8 cellular contexts compared by ENCODE assay signal in genomic region chr1:16367258-16367967, GRCh38. TPM values are rescaled to one million over a fixed set of nuclear protein-coding genes. Genes with fewer than 3 reads are reported as not detected.
DNase-seq lines count a peak whose midpoint lies in the region; ATAC-seq, FAIRE-seq and TF ChIP-seq lines count a peak whose summit lies in the region.

No MANE protein-coding gene starts in this region.

- WGBS in suprapubic skin = 0% methylated on average over 29 of the region's 47 CpGs

- H3K9ac ChIP-seq in HUES48 (ENCODE audit: low read depth, low read length) = peak overlapping the region; percentile 92

- TF ChIP-seq EP300 in suprapubic skin (IDR thresholded peaks at IDR 0.05) = no peak

- no peak for FAIRE-seq in frontal cortex (lab: Jason Lieb, UNC)

- no peaks in the 10 kb centered on the region for H3K9me3 ChIP-seq in HUES48 (ENCODE audit: control insufficient read depth, insufficient read depth, low read length)
- no peaks in the 10 kb centered on the region for H3K9me3 ChIP-seq in suprapubic skin

- peak; percentile 43 for ATAC-seq in GM21367 (IDR thresholded peaks at IDR 0.05; ENCODE audit: unreplicated experiment)

- H3K4me1 ChIP-seq in HUES48 (ENCODE audit: control insufficient read depth, insufficient read depth, low read length) (peaks cover 14% of the 10 kb centered on the region; the same call in 1 of the 2 replicates), suprapubic skin (peaks cover 46% of the 10 kb centered on the region)

- peak overlapping the region; percentile 86 for H3K4me3 ChIP-seq in HUES48 (ENCODE audit: low read depth, low read length)
- peak overlapping the region; percentile 91 for H3K4me3 ChIP-seq in suprapubic skin

- no peak for TF ChIP-seq CTCF in suprapubic skin (IDR thresholded peaks at IDR 0.05)

- H3K27ac ChIP-seq in HUES48 (ENCODE audit: low read depth, low read length) (peak overlapping the region; percentile 96), suprapubic skin (peak overlapping the region; percentile 99)

- DNase-seq in DMS114 treated with DMSO at 0.1 percent for 48 hours (lab: John Stamatoyannopoulos, UW; ENCODE audit: unreplicated experiment) = peak; percentile 83
- peak; percentile 89 for DNase-seq in RPMI8226
- peak; percentile 80 for DNase-seq in activated gamma-delta T cell treated with anti-CD3 and anti-CD28 coated beads, Interleukin-2, amount 50 U/mL, for 16 hours (ENCODE audit: low read depth)
- DNase-seq in frontal cortex (ENCODE audit: low spot score in 2 of 2) = peak; percentile 80 to 84
- DNase-seq in nucleus accumbens (lab: John Stamatoyannopoulos, UW) = peak in 49 of 56 donors; percentile 64 to 97 (median 90)
- peak; percentile 88 to 93 for DNase-seq in suprapubic skin (ENCODE audit: low spot score in 2 of 2)

- no peaks in the 10 kb centered on the region for H3K27me3 ChIP-seq in HUES48 (ENCODE audit: control insufficient read depth, insufficient read depth, low read length)
- H3K27me3 ChIP-seq in suprapubic skin = no peaks in the 10 kb centered on the region

- H3K36me3 ChIP-seq in HUES48 (ENCODE audit: control insufficient read depth, insufficient read depth, low read length) (no peaks in the 10 kb centered on the region), suprapubic skin (no peaks in the 10 kb centered on the region)

- TF ChIP-seq POLR2A in suprapubic skin (IDR thresholded peaks at IDR 0.05) = peak; percentile 19 to 88

RNA-seq across cellular contexts. Expression of gene SZRD1, which starts 0.4 kb away (rescaled TPM):
- 4.1 TPM for total RNA-seq in frontal cortex
- 10 to 100 TPM; 48.0 to 59.5 (median 58.0) TPM for total RNA-seq in suprapubic skin

RNA-seq across cellular contexts. Expression of gene FBXO42, which starts 15.1 kb away (rescaled TPM):
- total RNA-seq in frontal cortex (28.5 TPM), suprapubic skin (10 to 100 TPM; 51.1 to 61.4 (median 55.5) TPM)

Comparison
In these comparisons a context has a peak if more than half of its experiments do, and no peak if none do; other contexts are left out.
1. Peak in every context shown above with its lines: DNase-seq, ATAC-seq, H3K4me3 ChIP-seq and H3K27ac ChIP-seq.